Comparison of ENCODE assay signal across 8 cellular contexts in genomic region chr9:72271617-72272478, GRCh38.
DNase-seq lines count a peak whose midpoint lies in the region; ATAC-seq and TF ChIP-seq lines count a peak whose summit lies in the region.

No MANE protein-coding gene starts in this region.

- no peaks in the 10 kb centered on the region for H3K9me3 ChIP-seq in esophagus squamous epithelium

- peak; percentile 18 to 45 for DNase-seq in activated CD4-positive, alpha-beta T cell treated with anti-CD3 and anti-CD28 coated beads for 24 hours (ENCODE audit: low read depth in 2 of 2)
- DNase-seq in activated CD4-positive, alpha-beta T cell treated with anti-CD3 and anti-CD28 coated beads for 1 hour = no peak
- peak; percentile 64 for DNase-seq in H7
- DNase-seq in NCI-H1694 treated with DMSO at 0.1 percent for 48 hours (lab: John Stamatoyannopoulos, UW) = peak; percentile 1
- DNase-seq in activated CD4-positive, alpha-beta T cell treated with anti-CD3 and anti-CD28 coated beads, Interleukin-2, amount 50 U/mL, for 1 hour = peak; percentile 20
- no peak for DNase-seq in esophagus squamous epithelium (lab: John Stamatoyannopoulos, UW)
- peak; percentile 65 for DNase-seq in nephron progenitor cell

- TF ChIP-seq CTCF in esophagus squamous epithelium (IDR thresholded peaks at IDR 0.05) (peak; percentile 78 to 84 (median 82)), nephron progenitor cell (IDR thresholded peaks at IDR 0.05) (peak; percentile 83)

- peaks cover 6% of the 10 kb centered on the region for H3K27me3 Mint-ChIP-seq in nephron progenitor cell (ENCODE audit: low read depth, poor library complexity)

- peaks cover 3 to 10% (median 3%) of the 10 kb centered on the region in 3 donors for H3K4me1 ChIP-seq in esophagus squamous epithelium

- no peak for TF ChIP-seq POLR2A in esophagus squamous epithelium (IDR thresholded peaks at IDR 0.05)

- H3K27ac Mint-ChIP-seq in nephron progenitor cell = no peak overlapping the region

- ATAC-seq in HG03457 (IDR thresholded peaks at IDR 0.05; ENCODE audit: unreplicated experiment) = no peak

- H3K4me3 ChIP-seq in H7 (ENCODE audit: insufficient read depth, low read depth, low read length) = no peak overlapping the region
- H3K4me3 ChIP-seq in esophagus squamous epithelium = no peak overlapping the region

- H3K9me3 Mint-ChIP-seq in nephron progenitor cell = peaks cover 4% of the 10 kb centered on the region

- H3K27ac ChIP-seq in esophagus squamous epithelium = no peak overlapping the region

- WGBS in esophagus squamous epithelium, 2 donors = 43 to 45% methylated on average over 9 of the region's 9 CpGs

- H3K4me1 Mint-ChIP-seq in nephron progenitor cell = no peaks in the 10 kb centered on the region

- H3K4me3 Mint-ChIP-seq in nephron progenitor cell = no peak overlapping the region

- no peaks in the 10 kb centered on the region for H3K36me3 Mint-ChIP-seq in nephron progenitor cell (ENCODE audit: low read depth)

- no peaks in the 10 kb centered on the region for H3K27me3 ChIP-seq in H7 (ENCODE audit: control insufficient read depth, insufficient read depth, low read length)
- H3K27me3 ChIP-seq in esophagus squamous epithelium = no peaks in the 10 kb centered on the region

- H3K36me3 ChIP-seq in H7 (replicated peaks; ENCODE audit: control insufficient read depth, insufficient read depth, low read length) (no peaks in the 10 kb centered on the region), esophagus squamous epithelium (no peaks in the 10 kb centered on the region)

- intact Hi-C loops in esophagus squamous epithelium (cut with DNase I) = loop anchor here (5.0 kb wide), 1 partner anchor 235 kb away; no protein-coding TSS in a partner anchor

Comparison
In these comparisons a context has a peak if more than half of its experiments do, and no peak if none do; other contexts are left out.
1. DNase-seq: peak in activated CD4-positive, alpha-beta T cell treated with anti-CD3 and anti-CD28 coated beads for 24 hours (2 of 2), H7 (single experiment), NCI-H1694 treated with DMSO at 0.1 percent for 48 hours (single experiment), activated CD4-positive, alpha-beta T cell treated with anti-CD3 and anti-CD28 coated beads, Interleukin-2, amount 50 U/mL, for 1 hour (single experiment) and nephron progenitor cell (single experiment); none in activated CD4-positive, alpha-beta T cell treated with anti-CD3 and anti-CD28 coated beads for 1 hour (single experiment) and esophagus squamous epithelium (single experiment).